Comparison of ENCODE assay signal across 7 cellular contexts in genomic region chr22:22822553-22822952, GRCh38.
DNase-seq lines count a peak whose midpoint lies in the region; ATAC-seq and TF ChIP-seq lines count a peak whose summit lies in the region.
"Not testable (repeated sequence)": the region's sequence is repeated elsewhere in the genome, so short reads cannot be mapped to it uniquely, and the experiment has no call there.

No MANE protein-coding gene starts in this region.

- H3K4me1 ChIP-seq in CD8-positive, alpha-beta memory T cell (ENCODE audit: insufficient read depth, low read length): peaks cover 66% of the 10 kb centered on the region
- H3K4me1 ChIP-seq in MM.1S (ENCODE audit: low read length): peaks cover 91% of the 10 kb centered on the region
- peaks cover 0 to 24% (median 12%) of the 10 kb centered on the region in 4 donors for H3K4me1 ChIP-seq in Peyer's patch
- H3K4me1 ChIP-seq in neural progenitor cell: not testable (repeated sequence)

- H3K79me2 ChIP-seq in MM.1S (ENCODE audit: low read length): peaks cover 62% of the 10 kb centered on the region
- H3K79me2 ChIP-seq in neural progenitor cell (ENCODE audit: low read depth): not testable (repeated sequence)

- ATAC-seq in effector memory CD8-positive, alpha-beta T cell (replicated peaks): not testable (repeated sequence)

- not testable (repeated sequence) for DNase-seq in CD8-positive, alpha-beta memory T cell; MM.1S; activated CD4-positive, alpha-beta T cell treated with anti-CD3 and anti-CD28 coated beads, Interleukin-2, amount 10 ng/mL, durations not matched to agents 7 days and 5 days; effector memory CD8-positive, alpha-beta T cell
- DNase-seq in Peyer's patch: peak in 2 of 3 donors; percentile 61 to 65
- DNase-seq in activated naive CD4-positive, alpha-beta T cell treated with anti-CD3 and anti-CD28 coated beads, Interleukin-2, amount 10 ng/mL, durations not matched to agents 7 days and 5 days: peak; percentile 48
- DNase-seq in neural progenitor cell (ENCODE audit: low spot score): peak; percentile 22

- CTCF ChIA-PET in CD8-positive, alpha-beta memory T cell (lab: Charles Lee): interaction anchor here (1.1 to 6.7 kb wide), 5 partner anchors 12 to 70 kb away, joined by 3 to 56 read pairs (median 6); no protein-coding TSS in a partner anchor
- CTCF ChIA-PET in activated CD4-positive, alpha-beta T cell treated with anti-CD3 and anti-CD28 coated beads, Interleukin-2, amount 10 ng/mL, durations not matched to agents 7 days and 5 days (lab: Charles Lee): not testable (repeated sequence)
- CTCF ChIA-PET in activated naive CD4-positive, alpha-beta T cell treated with anti-CD3 and anti-CD28 coated beads, Interleukin-2, amount 10 ng/mL, durations not matched to agents 7 days and 5 days (lab: Charles Lee): interaction anchor here (1.4 to 2.4 kb wide), 3 partner anchors 11 to 26 kb away, joined by 3 to 11 read pairs (median 6); no protein-coding TSS in a partner anchor

- not testable (repeated sequence) for H3K9me3 Mint-ChIP-seq in CD8-positive, alpha-beta memory T cell; activated CD4-positive, alpha-beta T cell treated with anti-CD3 and anti-CD28 coated beads, Interleukin-2, amount 10 ng/mL, durations not matched to agents 7 days and 5 days; activated naive CD4-positive, alpha-beta T cell treated with anti-CD3 and anti-CD28 coated beads, Interleukin-2, amount 10 ng/mL, durations not matched to agents 7 days and 5 days; effector memory CD8-positive, alpha-beta T cell; neural progenitor cell

- H3K27ac Mint-ChIP-seq in CD8-positive, alpha-beta memory T cell: peak overlapping the region; percentile 79 to 97 (median 90)
- H3K27ac Mint-ChIP-seq in activated CD4-positive, alpha-beta T cell treated with anti-CD3 and anti-CD28 coated beads, Interleukin-2, amount 10 ng/mL, durations not matched to agents 7 days and 5 days: peak overlapping the region; percentile 98
- peak overlapping the region; percentile 99 for H3K27ac Mint-ChIP-seq in activated naive CD4-positive, alpha-beta T cell treated with anti-CD3 and anti-CD28 coated beads, Interleukin-2, amount 10 ng/mL, durations not matched to agents 7 days and 5 days
- peak overlapping the region; percentile 86 for H3K27ac Mint-ChIP-seq in effector memory CD8-positive, alpha-beta T cell
- H3K27ac Mint-ChIP-seq in neural progenitor cell: not testable (repeated sequence)

- H4K20me1 ChIP-seq in MM.1S (ENCODE audit: insufficient read depth, low read length); neural progenitor cell (ENCODE audit: low read depth): not testable (repeated sequence)

- peak overlapping the region; percentile 29 for H3K27ac ChIP-seq in CD8-positive, alpha-beta memory T cell (ENCODE audit: low read depth, low read length)
- H3K27ac ChIP-seq in MM.1S (ENCODE audit: low read length): peak overlapping the region; percentile 26; the same call in 1 of the 2 replicates
- H3K27ac ChIP-seq in Peyer's patch: peak overlapping the region; percentile 15 to 67 (median 35)
- H3K27ac ChIP-seq in neural progenitor cell: not testable (repeated sequence)

- TF ChIP-seq POLR2A in Peyer's patch (IDR thresholded peaks at IDR 0.05): not testable (repeated sequence)

- H3K4me3 ChIP-seq in CD8-positive, alpha-beta memory T cell (ENCODE audit: low read length); MM.1S (ENCODE audit: low read length); Peyer's patch; neural progenitor cell: not testable (repeated sequence)

- H2AFZ ChIP-seq in MM.1S (ENCODE audit: low read length); neural progenitor cell (replicated peaks): not testable (repeated sequence)

- TF ChIP-seq CTCF in MM.1S (IDR thresholded peaks at IDR 0.05; ENCODE audit: low read length); Peyer's patch (IDR thresholded peaks at IDR 0.05); neural progenitor cell (IDR thresholded peaks at IDR 0.05): not testable (repeated sequence)

- H3K9me3 ChIP-seq in CD8-positive, alpha-beta memory T cell (ENCODE audit: low read length); MM.1S (replicated peaks; ENCODE audit: insufficient read depth, low read length); Peyer's patch; neural progenitor cell (ENCODE audit: low read depth): not testable (repeated sequence)

- H3K4me2 ChIP-seq in MM.1S (ENCODE audit: low read depth, low read length); neural progenitor cell: not testable (repeated sequence)

- not testable (repeated sequence) for H3K36me3 ChIP-seq in CD8-positive, alpha-beta memory T cell (ENCODE audit: insufficient read depth, low read length); MM.1S (replicated peaks; ENCODE audit: insufficient read depth, low read length); Peyer's patch; neural progenitor cell

- H3K4me1 Mint-ChIP-seq in CD8-positive, alpha-beta memory T cell: peaks cover 90 to 97% (median 96%) of the 10 kb centered on the region in 3 donors
- H3K4me1 Mint-ChIP-seq in activated CD4-positive, alpha-beta T cell treated with anti-CD3 and anti-CD28 coated beads, Interleukin-2, amount 10 ng/mL, durations not matched to agents 7 days and 5 days: peaks cover 78% of the 10 kb centered on the region
- peaks cover 75% of the 10 kb centered on the region for H3K4me1 Mint-ChIP-seq in activated naive CD4-positive, alpha-beta T cell treated with anti-CD3 and anti-CD28 coated beads, Interleukin-2, amount 10 ng/mL, durations not matched to agents 7 days and 5 days
- peaks cover 79 to 90% of the 10 kb centered on the region in 2 donors for H3K4me1 Mint-ChIP-seq in effector memory CD8-positive, alpha-beta T cell (ENCODE audit: low read depth in 2 of 2)
- not testable (repeated sequence) for H3K4me1 Mint-ChIP-seq in neural progenitor cell

- H3K9ac ChIP-seq in MM.1S (ENCODE audit: low read length); neural progenitor cell: not testable (repeated sequence)

- not testable (repeated sequence) for H3K27me3 ChIP-seq in CD8-positive, alpha-beta memory T cell (ENCODE audit: insufficient read depth, low read length, poor library complexity, severe bottlenecking); MM.1S (replicated peaks; ENCODE audit: insufficient read depth, low read length); Peyer's patch
- H3K27me3 ChIP-seq in neural progenitor cell: peaks cover 100% of the 10 kb centered on the region

- peaks cover 29% of the 10 kb centered on the region for H3F3A ChIP-seq in MM.1S (ENCODE audit: insufficient read depth, low read length)
- not testable (repeated sequence) for H3F3A ChIP-seq in neural progenitor cell (ENCODE audit: low read depth)

- H3K36me3 Mint-ChIP-seq in CD8-positive, alpha-beta memory T cell: peaks cover 0 to 25% (median 8%) of the 10 kb centered on the region in 3 donors
- H3K36me3 Mint-ChIP-seq in activated CD4-positive, alpha-beta T cell treated with anti-CD3 and anti-CD28 coated beads, Interleukin-2, amount 10 ng/mL, durations not matched to agents 7 days and 5 days (ENCODE audit: low read depth): peaks cover 27% of the 10 kb centered on the region
- H3K36me3 Mint-ChIP-seq in activated naive CD4-positive, alpha-beta T cell treated with anti-CD3 and anti-CD28 coated beads, Interleukin-2, amount 10 ng/mL, durations not matched to agents 7 days and 5 days; effector memory CD8-positive, alpha-beta T cell (ENCODE audit: insufficient read depth); neural progenitor cell: not testable (repeated sequence)

- H3K9me2 ChIP-seq in MM.1S (replicated peaks; ENCODE audit: insufficient read depth, low read length): not testable (repeated sequence)

- POLR2A ChIA-PET in CD8-positive, alpha-beta memory T cell (lab: Charles Lee): interaction anchor here (0.5 to 1.0 kb wide), 2 partner anchors 9 to 24 kb away, joined by 3 to 7 read pairs; no protein-coding TSS in a partner anchor
- POLR2A ChIA-PET in activated CD4-positive, alpha-beta T cell treated with anti-CD3 and anti-CD28 coated beads, Interleukin-2, amount 10 ng/mL, durations not matched to agents 7 days and 5 days (lab: Charles Lee): not testable (repeated sequence)

- H3K4me3 Mint-ChIP-seq in CD8-positive, alpha-beta memory T cell: peak overlapping the region; percentile 37 to 90 (median 64)
- not testable (repeated sequence) for H3K4me3 Mint-ChIP-seq in activated CD4-positive, alpha-beta T cell treated with anti-CD3 and anti-CD28 coated beads, Interleukin-2, amount 10 ng/mL, durations not matched to agents 7 days and 5 days; activated naive CD4-positive, alpha-beta T cell treated with anti-CD3 and anti-CD28 coated beads, Interleukin-2, amount 10 ng/mL, durations not matched to agents 7 days and 5 days; neural progenitor cell
- peak overlapping the region; percentile 86 to 88 for H3K4me3 Mint-ChIP-seq in effector memory CD8-positive, alpha-beta T cell

- not testable (repeated sequence) for H3K27me3 Mint-ChIP-seq in CD8-positive, alpha-beta memory T cell; activated CD4-positive, alpha-beta T cell treated with anti-CD3 and anti-CD28 coated beads, Interleukin-2, amount 10 ng/mL, durations not matched to agents 7 days and 5 days; activated naive CD4-positive, alpha-beta T cell treated with anti-CD3 and anti-CD28 coated beads, Interleukin-2, amount 10 ng/mL, durations not matched to agents 7 days and 5 days; effector memory CD8-positive, alpha-beta T cell; neural progenitor cell (ENCODE audit: insufficient read depth, low read depth)
